34 cellular contexts compared by ENCODE assay signal in genomic region chr12:116749884-116750283, GRCh38.
"Had no signal": no experiment of that assay in that cellular context is flagged by ENCODE, and none has a peak within 500 bp of the region (broad histone marks: within the 10 kb centered on the region; RNA-seq: fewer than 3 reads in every experiment).

No MANE protein-coding gene starts in this region.

- H3K4me1 Mint-ChIP-seq: activated B cell treated with CpG ODN at 0.5 μM for 24 hours; activated naive CD4-positive, alpha-beta T cell treated with anti-CD3 and anti-CD28 coated beads, Interleukin-2, amount 50 U/mL, for 24 hours; activated naive CD8-positive, alpha-beta T cell treated with anti-CD3 and anti-CD28 coated beads for 36 hours; activated naive CD8-positive, alpha-beta T cell treated with anti-CD3 and anti-CD28 coated beads, Interleukin-2, amount 50 U/mL, for 24 hours; activated T-helper 17 cell treated with anti-CD3 and anti-CD28 coated beads, Interleukin-2, amount 50 U/mL, for 72 hours; brain; central memory CD8-positive, alpha-beta T cell; T-helper 17 cell had no signal

- H3K4me3 Mint-ChIP-seq: activated B cell treated with CpG ODN at 0.5 μM for 24 hours; activated CD8-positive, alpha-beta T cell treated with anti-CD3 and anti-CD28 coated beads for 36 hours; activated naive CD4-positive, alpha-beta T cell treated with anti-CD3 and anti-CD28 coated beads, Interleukin-2, amount 50 U/mL, for 24 hours; activated naive CD8-positive, alpha-beta T cell treated with anti-CD3 and anti-CD28 coated beads for 36 hours; activated naive CD8-positive, alpha-beta T cell treated with anti-CD3 and anti-CD28 coated beads, Interleukin-2, amount 50 U/mL, for 24 hours; activated T-cell treated with anti-CD3 and anti-CD28 coated beads, Interleukin-2, amount 50 U/mL, for 4 hours; activated T-helper 17 cell treated with anti-CD3 and anti-CD28 coated beads, Interleukin-2, amount 50 U/mL, for 72 hours; brain; central memory CD8-positive, alpha-beta T cell; dendritic cell treated with granulocyte-macrophage colony-stimulating factor and Interleukin-4, amounts not matched to agents 40 ng/mL and 50 ng/mL, for 4 days; endodermal cell; T-helper 17 cell; T-helper 2 cell treated with Interferon-gamma antibody and Interleukin-4, amounts not matched to agents 5 μg/mL and 100 μg/mL, for 36 hours had no signal

- H3K4me1 ChIP-seq: adrenal gland, ascending aorta, breast epithelium had no signal

- H3K27ac ChIP-seq: adrenal gland, ascending aorta, breast epithelium, cardiac muscle cell, coronary artery, dorsolateral prefrontal cortex, WERI-Rb-1 had no signal

- H3K27me3 ChIP-seq: adrenal gland, ascending aorta, breast epithelium, cardiac muscle cell, dorsolateral prefrontal cortex had no signal

- H3K9me3 Mint-ChIP-seq: activated B cell treated with CpG ODN at 0.5 μM for 24 hours; activated CD8-positive, alpha-beta T cell treated with anti-CD3 and anti-CD28 coated beads for 36 hours; activated naive CD4-positive, alpha-beta T cell treated with anti-CD3 and anti-CD28 coated beads, Interleukin-2, amount 50 U/mL, for 24 hours; activated naive CD8-positive, alpha-beta T cell treated with anti-CD3 and anti-CD28 coated beads for 36 hours; activated naive CD8-positive, alpha-beta T cell treated with anti-CD3 and anti-CD28 coated beads, Interleukin-2, amount 50 U/mL, for 24 hours; activated T-helper 17 cell treated with anti-CD3 and anti-CD28 coated beads, Interleukin-2, amount 50 U/mL, for 72 hours; central memory CD8-positive, alpha-beta T cell; dendritic cell treated with granulocyte-macrophage colony-stimulating factor and Interleukin-4, amounts not matched to agents 40 ng/mL and 50 ng/mL, for 4 days; endodermal cell; T-helper 2 cell treated with Interferon-gamma antibody and Interleukin-4, amounts not matched to agents 5 μg/mL and 100 μg/mL, for 36 hours had no signal

- H3K4me3 ChIP-seq: adrenal gland, ascending aorta, breast epithelium, cardiac muscle cell, coronary artery, dorsolateral prefrontal cortex had no signal

- H3K27ac Mint-ChIP-seq: activated B cell treated with CpG ODN at 0.5 μM for 24 hours; activated CD8-positive, alpha-beta T cell treated with anti-CD3 and anti-CD28 coated beads for 36 hours; activated naive CD4-positive, alpha-beta T cell treated with anti-CD3 and anti-CD28 coated beads, Interleukin-2, amount 50 U/mL, for 24 hours; activated naive CD8-positive, alpha-beta T cell treated with anti-CD3 and anti-CD28 coated beads for 36 hours; activated naive CD8-positive, alpha-beta T cell treated with anti-CD3 and anti-CD28 coated beads, Interleukin-2, amount 50 U/mL, for 24 hours; activated T-helper 17 cell treated with anti-CD3 and anti-CD28 coated beads, Interleukin-2, amount 50 U/mL, for 72 hours; brain; dendritic cell treated with granulocyte-macrophage colony-stimulating factor and Interleukin-4, amounts not matched to agents 40 ng/mL and 50 ng/mL, for 4 days; endodermal cell; T-helper 17 cell; T-helper 2 cell treated with Interferon-gamma antibody and Interleukin-4, amounts not matched to agents 5 μg/mL and 100 μg/mL, for 36 hours had no signal

- ATAC-seq: activated CD4-positive, CD25-positive, alpha-beta regulatory T cell treated with anti-CD3 and anti-CD28 coated beads, Interleukin-2, amount 50 U/mL, for 24 hours; activated CD8-positive, alpha-beta T cell treated with anti-CD3 and anti-CD28 coated beads for 36 hours; activated naive CD8-positive, alpha-beta T cell treated with anti-CD3 and anti-CD28 coated beads, Interleukin-2, amount 50 U/mL, for 24 hours; activated T-cell treated with anti-CD3 and anti-CD28 coated beads, Interleukin-2, amount 50 U/mL, for 4 hours; activated T-helper 17 cell treated with anti-CD3 and anti-CD28 coated beads, Interleukin-2, amount 50 U/mL, for 72 hours; esophagus mucosa; T-helper 17 cell had no signal

- H3K9me3 ChIP-seq: adrenal gland, ascending aorta, breast epithelium had no signal

- H3K36me3 ChIP-seq: adrenal gland, ascending aorta, breast epithelium, cardiac muscle cell had no signal

- DNase-seq: activated B cell treated with CpG ODN at 0.5 μM for 24 hours; activated CD4-positive, alpha-beta T cell treated with anti-CD3 and anti-CD28 coated beads for 48 hours; activated CD4-positive, alpha-beta T cell treated with anti-CD3 and anti-CD28 coated beads, Interleukin-2, amount 50 U/mL, for 1 hour; activated CD4-positive, alpha-beta T cell treated with anti-CD3 and anti-CD28 coated beads, Interleukin-2, amount 50 U/mL, for 48 hours; activated CD8-positive, alpha-beta memory T cell treated with anti-CD3 and anti-CD28 coated beads for 24 hours; activated CD8-positive, alpha-beta T cell treated with anti-CD3 and anti-CD28 coated beads for 36 hours; activated effector memory CD4-positive, alpha-beta T cell treated with Interleukin-2 at 50 U/mL for 16 hours; activated gamma-delta T cell treated with Interleukin-2 at 50 U/mL for 16 hours; activated naive CD4-positive, alpha-beta T cell treated with Interleukin-2 at 50 U/mL for 16 hours; activated naive CD8-positive, alpha-beta T cell treated with anti-CD3 and anti-CD28 coated beads for 36 hours; activated naive CD8-positive, alpha-beta T cell treated with anti-CD3 and anti-CD28 coated beads, Interleukin-2, amount 50 U/mL, for 24 hours; activated T-cell treated with anti-CD3 and anti-CD28 coated beads, Interleukin-2, amount 50 U/mL, for 4 hours; adrenal gland; amygdala; dorsolateral prefrontal cortex; effector memory CD4-positive, alpha-beta T cell; endodermal cell; foreskin fibroblast; T-helper 1 cell; T-helper 17 cell; T1000; WERI-Rb-1 had no signal

- H3K27me3 Mint-ChIP-seq: activated B cell treated with CpG ODN at 0.5 μM for 24 hours; activated CD8-positive, alpha-beta T cell treated with anti-CD3 and anti-CD28 coated beads for 36 hours; activated naive CD4-positive, alpha-beta T cell treated with anti-CD3 and anti-CD28 coated beads, Interleukin-2, amount 50 U/mL, for 24 hours; activated naive CD8-positive, alpha-beta T cell treated with anti-CD3 and anti-CD28 coated beads for 36 hours; activated naive CD8-positive, alpha-beta T cell treated with anti-CD3 and anti-CD28 coated beads, Interleukin-2, amount 50 U/mL, for 24 hours; activated T-helper 17 cell treated with anti-CD3 and anti-CD28 coated beads, Interleukin-2, amount 50 U/mL, for 72 hours; brain; central memory CD8-positive, alpha-beta T cell; dendritic cell treated with granulocyte-macrophage colony-stimulating factor and Interleukin-4, amounts not matched to agents 40 ng/mL and 50 ng/mL, for 4 days; T-helper 17 cell had no signal
